19 cellular contexts compared by ENCODE assay signal in genomic region chr13:104750377-104750776, GRCh38.
DNase-seq lines count a peak whose midpoint lies in the region; ATAC-seq and TF ChIP-seq lines count a peak whose summit lies in the region.
"Had no signal": no experiment of that assay in that cellular context is flagged by ENCODE, and none has a peak within 500 bp of the region (broad histone marks: within the 10 kb centered on the region; RNA-seq: fewer than 3 reads in every experiment).

No MANE protein-coding gene starts in this region.

- peak; percentile 1 for DNase-seq in Caki2 (ENCODE audit: low read depth)
- DNase-seq in PC-3 = peak; percentile 18
- DNase-seq in epithelial cell of prostate (ENCODE audit: low read depth, low spot score) = peak; percentile 39
- peak; percentile 81 for DNase-seq in mesendoderm
- DNase-seq in stomach = no peak
- DNase-seq in H4 (ENCODE audit: low spot score) = no peak
- DNase-seq: activated CD4-positive, alpha-beta T cell treated with anti-CD3 and anti-CD28 coated beads, Interleukin-2, amount 50 U/mL, for 48 hours; activated gamma-delta T cell; adrenal gland; C1 segment of cervical spinal cord; MG63; naive B cell; NCI-H1417; NCI-H510A treated with DMSO at 0.1 percent for 48 hours; Peyer's patch; transverse colon had no signal

- CTCF ChIA-PET in PC-3 (lab: Charles Lee) = no interaction called here

- H3K56ac ChIP-seq in mesendoderm (ENCODE audit: low read length) = no peak overlapping the region

- H3K36me3 ChIP-seq in PC-3 (ENCODE audit: low read depth, low read length) (no peaks in the 10 kb centered on the region), mesendoderm (ENCODE audit: control insufficient read depth, insufficient read depth, low read length) (no peaks in the 10 kb centered on the region), stomach (no peaks in the 10 kb centered on the region)
- H3K36me3 ChIP-seq: adrenal gland, MG63, Peyer's patch, right atrium auricular region, transverse colon had no signal

- no TSS peak for BruUV-seq in PC-3 (replicated peaks; lab: Mats Ljungman, UMichigan)

- no peaks in the 10 kb centered on the region for H3F3A ChIP-seq in PC-3 (ENCODE audit: low read length, unreplicated experiment)

- H3K23ac ChIP-seq in mesendoderm (ENCODE audit: low read length) = no peak overlapping the region

- H3K4me1 ChIP-seq in PC-3 (ENCODE audit: insufficient read depth, low read length) = no peaks in the 10 kb centered on the region
- no peaks in the 10 kb centered on the region for H3K4me1 ChIP-seq in mesendoderm (ENCODE audit: control insufficient read depth, low read depth, low read length)
- H3K4me1 ChIP-seq in stomach = no peaks in the 10 kb centered on the region
- H3K4me1 ChIP-seq: adrenal gland, Peyer's patch, right atrium auricular region, transverse colon had no signal

- ATAC-seq in PC-3 = no peak
- no peak for ATAC-seq in HG03175 (IDR thresholded peaks at IDR 0.05; ENCODE audit: unreplicated experiment)
- no peak for ATAC-seq in GM19324 (IDR thresholded peaks at IDR 0.05; ENCODE audit: low FRiP score, unreplicated experiment)

- H2AK5ac ChIP-seq in mesendoderm (ENCODE audit: low read length) = no peak overlapping the region

- no peak overlapping the region for H2BK15ac ChIP-seq in mesendoderm (replicated peaks; ENCODE audit: low read depth)

- H3K9me2 ChIP-seq in PC-3 (replicated peaks; ENCODE audit: low read length) = no peaks in the 10 kb centered on the region

- H2BK5ac ChIP-seq in mesendoderm (ENCODE audit: low read length) = no peak overlapping the region

- no peak overlapping the region for H3K9ac ChIP-seq in PC-3 (ENCODE audit: low read length)
- no peak overlapping the region for H3K9ac ChIP-seq in mesendoderm (ENCODE audit: low read length)

- no peak overlapping the region for H3K18ac ChIP-seq in mesendoderm (ENCODE audit: low read length)

- no peaks in the 10 kb centered on the region for H3K27me3 ChIP-seq in PC-3 (ENCODE audit: low read length)
- no peaks in the 10 kb centered on the region for H3K27me3 ChIP-seq in mesendoderm (ENCODE audit: insufficient read depth, low read length, poor library complexity)
- H3K27me3 ChIP-seq in stomach = no peaks in the 10 kb centered on the region
- H3K27me3 ChIP-seq: adrenal gland, MG63, Peyer's patch, right atrium auricular region, transverse colon had no signal

- intact Hi-C loops in PC-3 (cut with micrococcal nuclease) = loop anchor here (10.0 kb wide), 1 partner anchor 346 kb away; no protein-coding TSS in a partner anchor
- intact Hi-C loops in stomach (cut with DNase I; ENCODE audit: low total_unique reads) = no loop called here

- H2AFZ ChIP-seq in PC-3 (ENCODE audit: low read length) = no peak overlapping the region

- no peak overlapping the region for H3K4ac ChIP-seq in mesendoderm (ENCODE audit: low read depth, low read length)

- H3K27ac ChIP-seq in PC-3 (ENCODE audit: low read length) = no peak overlapping the region
- no peak overlapping the region for H3K27ac ChIP-seq in epithelial cell of prostate
- no peak overlapping the region for H3K27ac ChIP-seq in mesendoderm (ENCODE audit: low read depth, low read length)
- H3K27ac ChIP-seq in stomach = no peak overlapping the region
- H3K27ac ChIP-seq: adrenal gland, Peyer's patch, right atrium auricular region, transverse colon had no signal

- H4K20me1 ChIP-seq in PC-3 (ENCODE audit: low read length) = no peaks in the 10 kb centered on the region

- no peaks in the 10 kb centered on the region for H3K79me2 ChIP-seq in PC-3 (ENCODE audit: low read length)
- no peaks in the 10 kb centered on the region for H3K79me2 ChIP-seq in mesendoderm (ENCODE audit: control insufficient read depth, insufficient read depth, low read length)

- H4K8ac ChIP-seq in mesendoderm (ENCODE audit: low read depth, low read length) = no peak overlapping the region

- H3K9me3 ChIP-seq in PC-3 (ENCODE audit: low read length) (no peaks in the 10 kb centered on the region), stomach (no peaks in the 10 kb centered on the region)
- H3K9me3 ChIP-seq: adrenal gland, MG63, Peyer's patch, right atrium auricular region, transverse colon had no signal

- H3K4me3 ChIP-seq in PC-3 (ENCODE audit: low read length) (no peak overlapping the region), mesendoderm (ENCODE audit: low read length) (no peak overlapping the region), stomach (no peak overlapping the region)
- H3K4me3 ChIP-seq: adrenal gland, MG63, Peyer's patch, right atrium auricular region, transverse colon had no signal

- no peak for TF ChIP-seq CTCF in PC-3 (conservative IDR thresholded peaks at IDR 0.05; ENCODE audit: low read depth, low read length)
- TF ChIP-seq CTCF in stomach (IDR thresholded peaks at IDR 0.05) = no peak

- H2BK120ac ChIP-seq in mesendoderm (ENCODE audit: low read depth, low read length) = no peak overlapping the region

- in situ Hi-C loops in Caki2 (cut with HindIII; ENCODE audit: low pct_unique_long_range_greater_than_20kb, low sequenced_read_pairs) = no loop called here

- POLR2A ChIA-PET in PC-3 (lab: Charles Lee; ENCODE audit: unreplicated experiment) = no interaction called here

- no peak for TF ChIP-seq POLR2A in stomach (IDR thresholded peaks at IDR 0.05)

- no peaks in the 10 kb centered on the region for H3K79me1 ChIP-seq in mesendoderm (ENCODE audit: low read length)

- no peak overlapping the region for H3K4me2 ChIP-seq in PC-3 (ENCODE audit: low read length)
- no peak overlapping the region for H3K4me2 ChIP-seq in mesendoderm (ENCODE audit: low read length)

- TF ChIP-seq EP300 in stomach (IDR thresholded peaks at IDR 0.05) = no peak

- no CpG with 5 or more reads among the region's 2 CpGs for WGBS in mesendoderm (ENCODE audit: extremely low coverage, insufficient coverage, low lambda C conversion rate)
- 90 to 96% (median 93%) methylated on average over 2 of the region's 2 CpGs for WGBS in stomach, 5 donors

- H4K5ac ChIP-seq in mesendoderm (ENCODE audit: low read length) = no peak overlapping the region

Comparison
In these comparisons a context has a peak if more than half of its experiments do, and no peak if none do; other contexts are left out.
1. DNase-seq: peak in Caki2 (single experiment), PC-3 (single experiment), epithelial cell of prostate (single experiment) and mesendoderm (single experiment); none in stomach (single experiment) and H4 (single experiment).